Comparison of ENCODE assay signal across 32 cellular contexts in genomic region chr7:142909921-142910521, GRCh38. TPM values are rescaled to one million over a fixed set of nuclear protein-coding genes. Genes with fewer than 3 reads are reported as not detected.
DNase-seq lines count a peak whose midpoint lies in the region; ATAC-seq and TF ChIP-seq lines count a peak whose summit lies in the region.
"Had no signal": no experiment of that assay in that cellular context is flagged by ENCODE, and none has a peak within 500 bp of the region (broad histone marks: within the 10 kb centered on the region; RNA-seq: fewer than 3 reads in every experiment).

No MANE protein-coding gene starts in this region.

- no peaks in the 10 kb centered on the region for H3K36me3 Mint-ChIP-seq in CD4-positive, alpha-beta memory T cell
- H3K36me3 Mint-ChIP-seq: brain; CD8-positive, alpha-beta T cell; IgD-negative memory B cell had no signal

- H3K4me3 ChIP-seq in RWPE2 (ENCODE audit: severe bottlenecking) (no peak overlapping the region), epithelial cell of esophagus (ENCODE audit: low read length) (no peak overlapping the region), neutrophil (ENCODE audit: low read depth in 1 of 2, low read length in 1 of 2) (no peak overlapping the region)
- no peak overlapping the region for H3K4me3 ChIP-seq in CD4-positive, alpha-beta memory T cell (ENCODE audit: low read length in 2 of 2)
- H3K4me3 ChIP-seq: prostate gland had no signal

- ATAC-seq in RWPE2 (ENCODE audit: low read depth) = 0 out of 3 replicates have a peak, but pooled peaks have one; percentile 27
- no peak for ATAC-seq in GM21526 (IDR thresholded peaks at IDR 0.05; ENCODE audit: low FRiP score, unreplicated experiment)
- ATAC-seq: CD8-positive, alpha-beta T cell had no signal

- H3K27me3 ChIP-seq in RWPE2 (ENCODE audit: insufficient read depth, poor library complexity, severe bottlenecking) (no peaks in the 10 kb centered on the region), neutrophil (no peaks in the 10 kb centered on the region)
- no peaks in the 10 kb centered on the region for H3K27me3 ChIP-seq in CD4-positive, alpha-beta memory T cell (ENCODE audit: insufficient read depth, low read length)

- peaks cover 0 to 2% (median 0%) of the 10 kb centered on the region in 4 donors for H3K4me1 Mint-ChIP-seq in CD4-positive, alpha-beta memory T cell
- H3K4me1 Mint-ChIP-seq: activated naive CD8-positive, alpha-beta T cell treated with anti-CD3 and anti-CD28 coated beads, Interleukin-2, amount 50 U/mL, for 24 hours; brain had no signal

- H3K9me3 Mint-ChIP-seq in CD4-positive, alpha-beta memory T cell = peaks cover 0 to 4% (median 2%) of the 10 kb centered on the region in 8 donors
- H3K9me3 Mint-ChIP-seq: activated naive CD8-positive, alpha-beta T cell treated with anti-CD3 and anti-CD28 coated beads, Interleukin-2, amount 50 U/mL, for 24 hours; activated T-cell treated with anti-CD3 and anti-CD28 coated beads, Interleukin-2, amount 50 U/mL, for 24 hours; CD8-positive, alpha-beta T cell; IgD-negative memory B cell; T-helper 2 cell treated with Interferon-gamma antibody and Interleukin-4, amounts not matched to agents 5 μg/mL and 100 μg/mL, for 36 hours had no signal

- POLR2A ChIA-PET in CD4-positive, alpha-beta memory T cell (lab: Charles Lee; ENCODE audit: partially characterized antibody) = no interaction called here

- H3K36me3 ChIP-seq in RWPE2 (ENCODE audit: low read depth) (no peaks in the 10 kb centered on the region), neutrophil (no peaks in the 10 kb centered on the region)
- H3K36me3 ChIP-seq in CD4-positive, alpha-beta memory T cell (ENCODE audit: insufficient read depth, low read length) = no peaks in the 10 kb centered on the region
- H3K36me3 ChIP-seq: prostate gland, WERI-Rb-1 had no signal

- TF ChIP-seq CTCF in C4-2B (conservative IDR thresholded peaks at IDR 0.05) (peak; percentile 68; the same call in 1 of the 2 replicates), RWPE2 (IDR thresholded peaks at IDR 0.05; ENCODE audit: poor library complexity, severe bottlenecking) (peak; percentile 21), epithelial cell of esophagus (IDR thresholded peaks at IDR 0.05; ENCODE audit: insufficient read depth, low read depth, low read length, missing control alignments) (no peak), neutrophil (IDR thresholded peaks at IDR 0.05) (no peak)

- CTCF ChIA-PET in CD4-positive, alpha-beta memory T cell (lab: Charles Lee; ENCODE audit: partially characterized antibody) = interaction anchor here (0.9 to 1.4 kb wide), 4 partner anchors 8 to 92 kb away, joined by 3 read pairs; partner anchors contain the start of gene EPHB6

- DNase-seq in RWPE2 (ENCODE audit: low spot score) (no peak), epithelial cell of esophagus (ENCODE audit: low read depth) (peak; percentile 2), NCI-H1092 treated with DMSO at 0.1 percent for 48 hours (lab: John Stamatoyannopoulos, UW) (no peak), NCI-H774 (lab: John Stamatoyannopoulos, UW) (no peak)
- DNase-seq in CD4-positive, alpha-beta memory T cell = no peak
- DNase-seq: 8988T; activated CD4-positive, alpha-beta T cell treated with anti-CD3 and anti-CD28 coated beads for 48 hours; activated gamma-delta T cell; activated naive CD8-positive, alpha-beta T cell treated with anti-CD3 and anti-CD28 coated beads, Interleukin-2, amount 50 U/mL, for 24 hours; activated T-cell treated with anti-CD3 and anti-CD28 coated beads, Interleukin-2, amount 50 U/mL, for 24 hours; CD8-positive, alpha-beta T cell; effector CD4-positive, alpha-beta T cell; glutamatergic neuron; mammary epithelial cell; NCI-H1105 treated with DMSO at 0.1 percent for 48 hours; NCI-H2081; NCI-H345; stimulated activated naive CD8-positive, alpha-beta T cell treated with anti-CD3 and anti-CD28 coated beads, Interleukin-15, Interleukin-2, amounts not matched to agents 100 U/mL and 50 U/mL, for 24 hours had no signal

- H3K4me1 ChIP-seq in RWPE2 (ENCODE audit: insufficient read depth, poor library complexity, severe bottlenecking) (no peaks in the 10 kb centered on the region), neutrophil (ENCODE audit: control insufficient read depth in 1 of 2, insufficient read depth in 1 of 2, low read depth in 1 of 2, low read length in 1 of 2) (peaks cover 7 to 23% of the 10 kb centered on the region in 2 experiments)
- H3K4me1 ChIP-seq in CD4-positive, alpha-beta memory T cell (ENCODE audit: insufficient read depth, low read length) = no peaks in the 10 kb centered on the region

- H3K27ac Mint-ChIP-seq in CD4-positive, alpha-beta memory T cell = no peak overlapping the region
- H3K27ac Mint-ChIP-seq: activated naive CD8-positive, alpha-beta T cell treated with anti-CD3 and anti-CD28 coated beads, Interleukin-2, amount 50 U/mL, for 24 hours; activated T-cell treated with anti-CD3 and anti-CD28 coated beads, Interleukin-2, amount 50 U/mL, for 24 hours; brain; CD8-positive, alpha-beta T cell; IgD-negative memory B cell; T-helper 2 cell treated with Interferon-gamma antibody and Interleukin-4, amounts not matched to agents 5 μg/mL and 100 μg/mL, for 36 hours had no signal

- intact Hi-C loops in CD4-positive, alpha-beta memory T cell (cut with micrococcal nuclease) = no loop called here

- H3K27ac ChIP-seq in C4-2B (no peak overlapping the region), RWPE2 (ENCODE audit: poor library complexity, severe bottlenecking) (no peak overlapping the region), neutrophil (peak overlapping the region; percentile 52)
- H3K27ac ChIP-seq in CD4-positive, alpha-beta memory T cell (ENCODE audit: low read depth, low read length) = no peak overlapping the region
- H3K27ac ChIP-seq: prostate gland, WERI-Rb-1 had no signal

- H3K4me3 Mint-ChIP-seq in CD4-positive, alpha-beta memory T cell = no peak overlapping the region
- H3K4me3 Mint-ChIP-seq: activated naive CD8-positive, alpha-beta T cell treated with anti-CD3 and anti-CD28 coated beads, Interleukin-2, amount 50 U/mL, for 24 hours; activated T-cell treated with anti-CD3 and anti-CD28 coated beads, Interleukin-2, amount 50 U/mL, for 24 hours; brain; CD8-positive, alpha-beta T cell; T-helper 2 cell treated with Interferon-gamma antibody and Interleukin-4, amounts not matched to agents 5 μg/mL and 100 μg/mL, for 36 hours had no signal

- H3K27me3 Mint-ChIP-seq in CD4-positive, alpha-beta memory T cell = peaks cover 30 to 35% of the 10 kb centered on the region in 2 donors

- H3K9me3 ChIP-seq in RWPE2 (ENCODE audit: severe bottlenecking) (peaks cover 5% of the 10 kb centered on the region), neutrophil (no peaks in the 10 kb centered on the region)
- no peaks in the 10 kb centered on the region for H3K9me3 ChIP-seq in CD4-positive, alpha-beta memory T cell (ENCODE audit: control insufficient read depth in 1 of 2, low read length in 2 of 2)
- H3K9me3 ChIP-seq: prostate gland had no signal

RNA-seq across cellular contexts. Expression of gene TRPV5, which starts 23.5 kb away (rescaled TPM):
- not detected for total RNA-seq in CD4-positive, alpha-beta memory T cell
- polyA plus RNA-seq in CD4-positive, alpha-beta memory T cell = not detected
- total RNA-seq: CD8-positive, alpha-beta T cell; epithelial cell of proximal tubule; G401; kidney epithelial cell; mammary epithelial cell; MCF 10A; prostate gland had no signal
- polyA plus RNA-seq: IgD-negative memory B cell, mammary epithelial cell had no signal

RNA-seq across cellular contexts. Expression of gene TRPV6, which starts 24.5 kb away (rescaled TPM):
- not detected for total RNA-seq in CD4-positive, alpha-beta memory T cell
- under 1 TPM in 1 of 2 donors, not detected in 1; 0.09 TPM for polyA plus RNA-seq in CD4-positive, alpha-beta memory T cell
- total RNA-seq: CD8-positive, alpha-beta T cell; G401 had no signal
- polyA plus RNA-seq: IgD-negative memory B cell had no signal

RNA-seq across cellular contexts. Expression of gene LLCFC1, which starts 29.3 kb away (rescaled TPM):
- total RNA-seq in CD4-positive, alpha-beta memory T cell = not detected
- polyA plus RNA-seq in CD4-positive, alpha-beta memory T cell = not detected
- total RNA-seq: CD8-positive, alpha-beta T cell; cerebellum; epithelial cell of proximal tubule; G401; kidney epithelial cell; mammary epithelial cell; MCF 10A had no signal
- polyA plus RNA-seq: IgD-negative memory B cell, mammary epithelial cell, thymus had no signal

RNA-seq across cellular contexts. Expression of gene KEL, which starts 52.1 kb away (rescaled TPM):
- under 1 TPM; 0.20 to 0.61 TPM for total RNA-seq in CD4-positive, alpha-beta memory T cell
- not detected for polyA plus RNA-seq in CD4-positive, alpha-beta memory T cell
- total RNA-seq: G401, kidney epithelial cell, mammary epithelial cell, MCF 10A had no signal
- polyA plus RNA-seq: IgD-negative memory B cell had no signal

RNA-seq across cellular contexts. Expression of gene EPHB6, which starts 55.1 kb away (rescaled TPM):
- total RNA-seq in CD4-positive, alpha-beta memory T cell = 10 to 100 TPM; 48.4 to 65.0 TPM
- 10 to 100 TPM; 14.2 to 27.4 TPM for polyA plus RNA-seq in CD4-positive, alpha-beta memory T cell
- total RNA-seq: G401 had no signal

Comparison
In these comparisons a context has a peak if more than half of its experiments do, and no peak if none do; other contexts are left out.
1. CTCF ChIP-seq: peak in C4-2B (single experiment) and RWPE2 (single experiment); none in epithelial cell of esophagus (single experiment) and neutrophil (single experiment).